ENCODE assay signal across 23 cellular contexts in genomic region chr6:160955508-160956295, GRCh38.
"Had no signal": no experiment of that assay in that cellular context is flagged by ENCODE, and none has a peak within 500 bp of the region (broad histone marks: within the 10 kb centered on the region; RNA-seq: fewer than 3 reads in every experiment).

No MANE protein-coding gene starts in this region.

- H3K27ac ChIP-seq: cardiac muscle cell, PC-9 had no signal

- DNase-seq: activated B cell treated with CpG ODN at 0.5 μM for 24 hours; activated CD4-positive, alpha-beta T cell treated with anti-CD3 and anti-CD28 coated beads for 1 hour; activated CD4-positive, alpha-beta T cell treated with anti-CD3 and anti-CD28 coated beads, Interleukin-2, amount 10 ng/mL, durations not matched to agents 24 days and 14 days; activated CD4-positive, alpha-beta T cell treated with anti-CD3 and anti-CD28 coated beads, Interleukin-2, amount 50 U/mL, for 48 hours; activated CD8-positive, alpha-beta memory T cell treated with anti-CD3 and anti-CD28 coated beads, Interleukin-2, amount 10 ng/mL, durations not matched to agents 7 days and 5 days; activated gamma-delta T cell; activated naive CD4-positive, alpha-beta T cell treated with anti-CD3 and anti-CD28 coated beads for 36 hours; activated T-cell treated with anti-CD3 and anti-CD28 coated beads, Interleukin-2, amount 50 U/mL, for 48 hours; amygdala; KG1; NCI-H1092; NCI-H1417; NCI-H1930; NCI-H345; NCI-H510A treated with DMSO at 0.1 percent for 48 hours; PC-9; SHP77 treated with DMSO at 0.1 percent for 48 hours; T-helper 17 cell; T-helper 9 cell had no signal

- FAIRE-seq: astrocyte, TTC549 had no signal

- H3K36me3 ChIP-seq: cardiac muscle cell had no signal

- H3K4me3 ChIP-seq: cardiac muscle cell, PC-9 had no signal

- H3K27me3 ChIP-seq: cardiac muscle cell had no signal

- H3K4me2 ChIP-seq: PC-9 had no signal

- ATAC-seq: activated CD8-positive, alpha-beta memory T cell treated with anti-CD3 and anti-CD28 coated beads, Interleukin-2, amount 10 ng/mL, durations not matched to agents 7 days and 5 days; activated T-helper 17 cell treated with anti-CD3 and anti-CD28 coated beads, Interleukin-2, amount 50 U/mL, for 72 hours; T-helper 17 cell had no signal
